In the genomic region with DNA sequence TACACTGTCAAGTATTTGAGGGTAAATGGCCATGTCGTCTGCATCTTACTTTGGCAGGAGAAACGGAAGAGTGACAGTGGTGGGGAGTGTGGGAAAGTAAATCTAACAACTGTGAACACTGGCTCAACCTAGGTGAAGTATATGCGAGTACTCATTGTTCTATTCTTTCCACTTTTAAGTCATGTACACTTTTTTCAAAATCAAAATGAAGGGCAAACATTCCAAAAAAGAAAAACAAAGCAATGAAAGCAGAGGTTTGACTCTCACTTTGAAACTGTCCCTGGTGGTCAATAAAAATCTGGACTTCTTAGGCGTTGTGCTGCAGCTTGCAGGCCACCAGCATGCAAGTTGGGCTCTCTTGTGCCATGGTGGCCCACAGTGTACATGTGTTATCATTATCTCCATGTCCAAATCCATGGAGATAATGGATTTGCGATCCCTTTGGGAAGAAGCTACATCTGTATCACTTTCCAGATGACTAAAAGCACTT, we compare ENCODE assay signal across 25 cellular contexts. TPM values are rescaled to one million over a fixed set of nuclear protein-coding genes. Genes with fewer than 3 reads are reported as not detected.
DNase-seq lines count a peak whose midpoint lies in the region; ATAC-seq and TF ChIP-seq lines count a peak whose summit lies in the region.
"Had no signal": no experiment of that assay in that cellular context is flagged by ENCODE, and none has a peak within 500 bp of the region (broad histone marks: within the 10 kb centered on the region; RNA-seq: fewer than 3 reads in every experiment).

No MANE protein-coding gene starts in this region.

- H3K56ac ChIP-seq in H9 (ENCODE audit: insufficient read length, low read depth, low read length) = no peak overlapping the region

- no peak overlapping the region for H2BK120ac ChIP-seq in H9 (ENCODE audit: low read depth, low read length, poor library complexity, severe bottlenecking)

- no peak overlapping the region for H2BK15ac ChIP-seq in H9 (ENCODE audit: low read depth, low read length)

- no peaks in the 10 kb centered on the region for H3K79me1 ChIP-seq in H9 (ENCODE audit: insufficient read depth, low read depth, low read length, poor library complexity, severe bottlenecking)

- no CpG with 5 or more reads among the region's 5 CpGs for WGBS in H9 (ENCODE audit: extremely low coverage, insufficient read length, low lambda C conversion rate)

- no peak overlapping the region for H4K8ac ChIP-seq in H9 (replicated peaks; ENCODE audit: insufficient read length, low read depth, low read length)

- no peak overlapping the region for H3K9ac ChIP-seq in H9 (ENCODE audit: extremely low read depth, insufficient read length, low read length)
- H3K9ac ChIP-seq: GM23248, KMS-11 had no signal

- H3K4me3 Mint-ChIP-seq in H9 = no peak overlapping the region
- H3K4me3 Mint-ChIP-seq: T-cell had no signal

- no peaks in the 10 kb centered on the region for H3K9me3 Mint-ChIP-seq in H9
- H3K9me3 Mint-ChIP-seq: T-cell had no signal

- TF ChIP-seq CTCF in cardiac muscle cell (IDR thresholded peaks at IDR 0.05; ENCODE audit: low read depth, low read length) (no peak), H9 (conservative IDR thresholded peaks at IDR 0.05) (peak; percentile 31; the same call in 2 of the 3 replicates)

- H4K20me1 ChIP-seq in H9 (ENCODE audit: control insufficient read depth, insufficient read depth, insufficient read length) = no peaks in the 10 kb centered on the region

- no peak overlapping the region for H3K14ac ChIP-seq in H9 (ENCODE audit: insufficient read depth, low read length)

- H3K4ac ChIP-seq in H9 (ENCODE audit: low read depth, low read length) = no peak overlapping the region

- no peak overlapping the region for H3T11ph ChIP-seq in H9 (ENCODE audit: low read length)

- peaks cover 15 to 22% of the 10 kb centered on the region in 2 experiments for H3K4me1 Mint-ChIP-seq in H9

- H3K27ac ChIP-seq in cardiac muscle cell (peak overlapping the region; percentile 3), H9 (ENCODE audit: insufficient read length, low read depth, low read length) (no peak overlapping the region)
- H3K27ac ChIP-seq: body of pancreas, GM23248, heart left ventricle, KMS-11, SJCRH30, thoracic aorta, vagina had no signal

- H3K23ac ChIP-seq in H9 (ENCODE audit: insufficient read length, low read depth, low read length) = no peak overlapping the region

- no peak overlapping the region for H2BK5ac ChIP-seq in H9 (ENCODE audit: insufficient read length, low read length)

- intact Hi-C loops in Right ventricle myocardium superior (cut with DNase I) = no loop called here

- H3K27me3 ChIP-seq in cardiac muscle cell (no peaks in the 10 kb centered on the region), H9 (ENCODE audit: insufficient read depth, low read length) (no peaks in the 10 kb centered on the region)
- H3K27me3 ChIP-seq: body of pancreas, heart left ventricle, SJCRH30, vagina had no signal

- no peak overlapping the region for H4K91ac ChIP-seq in H9 (ENCODE audit: insufficient read length, low read depth, low read length)

- no peak for ATAC-seq in Right ventricle myocardium superior (ENCODE audit: poor library complexity)
- peak; percentile 6 for ATAC-seq in left lobe of liver
- no peak for ATAC-seq in GM19324 (IDR thresholded peaks at IDR 0.05; ENCODE audit: low FRiP score, unreplicated experiment)
- no peak for ATAC-seq in stimulated activated naive CD8-positive, alpha-beta T cell treated with anti-CD3 and anti-CD28 coated beads, Interleukin-15, Interleukin-2, amounts not matched to agents 100 U/mL and 50 U/mL, for 24 hours
- ATAC-seq: body of pancreas, T-cell had no signal

- H2BK20ac ChIP-seq in H9 (ENCODE audit: low read depth, low read length, poor library complexity, severe bottlenecking) = no peak overlapping the region

- H3K18ac ChIP-seq in H9 (ENCODE audit: insufficient read length, low read depth, low read length) = no peak overlapping the region

- no peak overlapping the region for H2AFZ ChIP-seq in H9 (ENCODE audit: low read length)
- H2AFZ ChIP-seq: GM23248 had no signal

- no peaks in the 10 kb centered on the region for H3K79me2 ChIP-seq in H9 (ENCODE audit: insufficient read depth, low read length)

- H3K4me2 ChIP-seq in H9 (ENCODE audit: insufficient read depth, insufficient read length, low read length) = no peak overlapping the region
- H3K4me2 ChIP-seq: KMS-11 had no signal

- H2AK5ac ChIP-seq in H9 (ENCODE audit: insufficient read length, low read length) = no peak overlapping the region

- H3K23me2 ChIP-seq in H9 (ENCODE audit: insufficient read length, low read depth, low read length, poor library complexity, severe bottlenecking) = no peaks in the 10 kb centered on the region

- no peak overlapping the region for H2BK12ac ChIP-seq in H9 (ENCODE audit: insufficient read length, low read depth, low read length)

- H3K9me3 ChIP-seq in cardiac muscle cell (ENCODE audit: low read depth) = no peaks in the 10 kb centered on the region
- no peaks in the 10 kb centered on the region for H3K9me3 ChIP-seq in H9 (ENCODE audit: control insufficient read depth, low read depth, low read length)
- H3K9me3 ChIP-seq: body of pancreas, heart left ventricle, SJCRH30, thoracic aorta, vagina had no signal

- no peaks in the 10 kb centered on the region for H3K27me3 Mint-ChIP-seq in H9 (ENCODE audit: low read depth)
- H3K27me3 Mint-ChIP-seq: T-cell had no signal

- no peaks in the 10 kb centered on the region for H3K36me3 ChIP-seq in cardiac muscle cell
- H3K36me3 ChIP-seq: heart left ventricle, SJCRH30, thoracic aorta, vagina had no signal

- H3K4me3 ChIP-seq in cardiac muscle cell = no peak overlapping the region
- H3K4me3 ChIP-seq: body of pancreas, GM23248, heart left ventricle, SJCRH30, thoracic aorta, vagina had no signal

- H3K36me3 Mint-ChIP-seq in H9 (ENCODE audit: insufficient read depth in 1 of 3, low read depth in 3 of 3) = peaks cover 0 to 3% (median 0%) of the 10 kb centered on the region in 3 experiments; a peak in 1 of 7 replicates

- no peak overlapping the region for H4K5ac ChIP-seq in H9 (ENCODE audit: insufficient read length, low read depth, low read length)

- H3K27ac Mint-ChIP-seq in H9 = peak overlapping the region in 1 of 3 experiments; percentile 79; a peak in 1 of 7 replicates

- H3K4me1 ChIP-seq in cardiac muscle cell (ENCODE audit: low read depth) = peaks cover 9% of the 10 kb centered on the region
- no peaks in the 10 kb centered on the region for H3K4me1 ChIP-seq in H9 (ENCODE audit: insufficient read depth, low read length)
- H3K4me1 ChIP-seq: SJCRH30 had no signal

- DNase-seq in cardiac muscle cell (ENCODE audit: low read depth in 1 of 2, low spot score in 1 of 2) = no peak
- DNase-seq in Right ventricle myocardium superior = no peak
- DNase-seq in H9 = no peak
- no peak for DNase-seq in left lobe of liver (ENCODE audit: low spot score)
- DNase-seq in cerebellar nuclear complex (lab: John Stamatoyannopoulos, UW) = no peak
- no peak for DNase-seq in stimulated activated naive CD8-positive, alpha-beta T cell treated with anti-CD3 and anti-CD28 coated beads, Interleukin-15, Interleukin-2, amounts not matched to agents 100 U/mL and 50 U/mL, for 24 hours
- DNase-seq: activated CD4-positive, CD25-positive, alpha-beta regulatory T cell treated with anti-CD3 and anti-CD28 coated beads, Interleukin-2, amount 50 U/mL, for 72 hours; activated CD8-positive, alpha-beta memory T cell treated with anti-CD3 and anti-CD28 coated beads for 24 hours; body of pancreas; effector CD4-positive, alpha-beta T cell; GDM1; GM23248; heart left ventricle; SJCRH30; stimulated activated CD4-positive, alpha-beta T cell treated with anti-CD3 and anti-CD28 coated beads, Interleukin-4, amount 100 ng/mL, for 24 hours; stimulated activated naive CD4-positive, alpha-beta T cell; T-cell had no signal

RNA-seq across cellular contexts. Expression of gene STAT5B, which starts 32.7 kb away (rescaled TPM):
- 35.8 and 62.4 TPM in 2 replicates for total RNA-seq in cardiac muscle cell
- 26.8 and 45.1 TPM in 2 replicates for polyA plus RNA-seq in cardiac muscle cell
- 30.0 TPM for total RNA-seq in Right ventricle myocardium superior
- total RNA-seq in H9 (2021) = 42.9 and 46.2 TPM in 2 replicates
- total RNA-seq in left lobe of liver = 26.3 TPM

RNA-seq across cellular contexts. Expression of gene STAT5A, which starts 44.8 kb away (rescaled TPM):
- total RNA-seq in cardiac muscle cell (6.8 and 12.2 TPM in 2 replicates), Right ventricle myocardium superior (14.9 TPM), H9 (2021) (4.3 and 6.4 TPM in 2 replicates), left lobe of liver (10.2 TPM)
- 8.2 and 9.7 TPM in 2 replicates for polyA plus RNA-seq in cardiac muscle cell

RNA-seq across cellular contexts. Expression of gene GHDC, which starts 49.2 kb away (rescaled TPM):
- total RNA-seq in cardiac muscle cell (7.3 and 13.5 TPM in 2 replicates), Right ventricle myocardium superior (8.1 TPM), H9 (2021) (8.5 and 11.0 TPM in 2 replicates), left lobe of liver (15.7 TPM)
- polyA plus RNA-seq in cardiac muscle cell = 7.4 and 13.4 TPM in 2 replicates

RNA-seq across cellular contexts. Expression of gene HCRT, which starts 58.3 kb away (rescaled TPM):
- total RNA-seq in cardiac muscle cell (1.3 TPM in 1 of 2 replicates, not detected in the other), Right ventricle myocardium superior (not detected), H9 (2021) (not detected in 2 replicates), left lobe of liver (not detected)
- 1.9 TPM in 1 of 2 replicates, not detected in the other for polyA plus RNA-seq in cardiac muscle cell
- total RNA-seq: body of pancreas, chondrocyte, epithelial cell of proximal tubule, GM23248, heart left ventricle, omental fat pad, renal cortical epithelial cell, T-cell, thoracic aorta, vagina had no signal
- polyA plus RNA-seq: GM23248, heart left ventricle had no signal
